In the genomic region with DNA sequence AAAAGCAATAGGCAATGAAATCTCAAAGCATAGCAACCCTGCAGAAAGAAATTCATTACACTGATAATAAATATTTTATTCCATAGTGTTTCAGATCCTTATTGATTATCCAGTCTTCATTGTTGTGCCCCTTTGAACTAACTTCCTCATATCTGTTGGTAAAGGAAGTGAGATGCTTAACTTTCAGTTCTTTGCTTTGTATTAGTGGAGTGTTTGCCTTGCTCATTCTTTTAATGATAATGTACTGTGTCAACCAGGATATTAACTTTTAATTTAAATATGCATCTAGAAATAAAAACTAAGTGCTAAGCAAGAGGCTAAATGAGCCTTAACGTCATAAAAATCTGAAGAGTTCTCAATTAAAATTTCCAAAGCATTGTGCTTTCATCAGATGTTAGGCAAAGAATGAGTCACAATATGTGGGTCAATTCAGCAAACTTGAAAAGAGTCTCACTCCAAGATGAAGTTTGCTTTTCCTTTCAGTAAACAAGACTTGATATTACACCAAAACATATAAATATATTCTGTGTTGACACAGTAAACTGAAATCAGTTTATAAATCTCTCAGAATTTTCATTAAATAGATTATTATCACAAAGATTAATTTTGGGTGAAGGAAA, we compare ENCODE assay signal across 29 cellular contexts.
A peak's percentile ranks its signal among the peaks of the same experiment; 100 is the strongest.
DNase-seq lines count a peak whose midpoint lies in the region; ATAC-seq and TF ChIP-seq lines count a peak whose summit lies in the region.
"Had no signal": no experiment of that assay in that cellular context is flagged by ENCODE, and none has a peak within 500 bp of the region (broad histone marks: within the 10 kb centered on the region; RNA-seq: fewer than 3 reads in every experiment).

No MANE protein-coding gene starts in this region.

- intact Hi-C loops in IMR-90 (cut with micrococcal nuclease), result loop anchor here (5.0 kb wide), 1 partner anchor 147 kb away; no protein-coding TSS in a partner anchor
- intact Hi-C loops in posterior vena cava (cut with DNase I), result no loop called here

- no peak for TF ChIP-seq RAD21 in IMR-90 (IDR thresholded peaks at IDR 0.05; ENCODE audit: low read length)

- H3K36me3 ChIP-seq in IMR-90 (ENCODE audit: control insufficient read depth, insufficient read depth, low read length) (peaks cover 6% of the 10 kb centered on the region), mesenchymal stem cell (ENCODE audit: control insufficient read depth in 1 of 2, insufficient read depth in 2 of 2, low read depth in 1 of 2, low read length in 2 of 2) (peaks cover 2 to 76% of the 10 kb centered on the region in 2 experiments), neuronal stem cell (replicated peaks in 1 of 2; ENCODE audit: control insufficient read depth in 2 of 2, insufficient read depth in 2 of 2, low read length in 2 of 2) (peaks cover 0 to 48% of the 10 kb centered on the region in 2 donors)

- POLR2A ChIA-PET in IMR-90 (lab: Charles Lee; ENCODE audit: unreplicated experiment), result no interaction called here

- H3K18ac ChIP-seq in IMR-90 (ENCODE audit: low read depth, low read length), result no peak overlapping the region
- H3K18ac ChIP-seq in mesenchymal stem cell (ENCODE audit: low read depth in 1 of 2, low read length in 2 of 2), result no peak overlapping the region
- no peak overlapping the region for H3K18ac ChIP-seq in neuronal stem cell (ENCODE audit: low read length)

- H2BK12ac ChIP-seq in mesenchymal stem cell (ENCODE audit: low read length in 2 of 2) (no peak overlapping the region), neuronal stem cell (ENCODE audit: low read length) (no peak overlapping the region)

- no peak overlapping the region for H3K56ac ChIP-seq in IMR-90 (ENCODE audit: extremely low read depth, insufficient read depth, low read length)

- H4K8ac ChIP-seq in IMR-90 (ENCODE audit: low read depth in 2 of 2, low read length in 2 of 2) (no peak overlapping the region), mesenchymal stem cell (ENCODE audit: low read length) (no peak overlapping the region), neuronal stem cell (ENCODE audit: low read depth, low read length) (no peak overlapping the region)

- no peaks in the 10 kb centered on the region for H3K9me1 ChIP-seq in IMR-90 (ENCODE audit: insufficient read depth, low read length)

- H3K79me1 ChIP-seq in IMR-90 (ENCODE audit: low read depth in 1 of 2, low read length in 2 of 2) (no peaks in the 10 kb centered on the region), mesenchymal stem cell (replicated peaks; ENCODE audit: low read length, poor library complexity, severe bottlenecking) (peaks cover 6% of the 10 kb centered on the region), neuronal stem cell (ENCODE audit: low read depth, low read length) (no peaks in the 10 kb centered on the region)

- peak overlapping the region; percentile 49 for H3K27ac Mint-ChIP-seq in chondrocyte (ENCODE audit: unreplicated experiment)
- H3K27ac Mint-ChIP-seq in T-helper 17 cell, result no peak overlapping the region
- H3K27ac Mint-ChIP-seq: activated CD8-positive, alpha-beta T cell treated with anti-CD3 and anti-CD28 coated beads for 36 hours; dendritic cell treated with granulocyte-macrophage colony-stimulating factor and Interleukin-4, amounts not matched to agents 40 ng/mL and 50 ng/mL, for 4 days; immature natural killer cell; natural killer cell treated with Interleukin-12 subunit alpha and Interleukin-12 subunit beta and Interleukin-15 and Interleukin-18, amount 100 ng/mL, for 72 hours; type B pancreatic cell had no signal

- no peak overlapping the region for H3K4me3 Mint-ChIP-seq in chondrocyte (ENCODE audit: unreplicated experiment)
- no peak overlapping the region for H3K4me3 Mint-ChIP-seq in T-helper 17 cell
- H3K4me3 Mint-ChIP-seq: activated CD8-positive, alpha-beta T cell treated with anti-CD3 and anti-CD28 coated beads for 36 hours; dendritic cell treated with granulocyte-macrophage colony-stimulating factor and Interleukin-4, amounts not matched to agents 40 ng/mL and 50 ng/mL, for 4 days; immature natural killer cell; natural killer cell treated with Interleukin-12 subunit alpha and Interleukin-12 subunit beta and Interleukin-15 and Interleukin-18, amount 100 ng/mL, for 72 hours; type B pancreatic cell had no signal

- H3K4me1 Mint-ChIP-seq in chondrocyte (ENCODE audit: low read depth) (peaks cover 51% of the 10 kb centered on the region), T-helper 17 cell (no peaks in the 10 kb centered on the region)

- no peak overlapping the region for H2BK20ac ChIP-seq in IMR-90 (ENCODE audit: low read depth, low read length)

- no peak overlapping the region for H3K14ac ChIP-seq in IMR-90 (replicated peaks; ENCODE audit: low read depth, low read length)
- no peak overlapping the region for H3K14ac ChIP-seq in mesenchymal stem cell (ENCODE audit: low read length in 2 of 2)
- no peak overlapping the region for H3K14ac ChIP-seq in neuronal stem cell (ENCODE audit: low read length)

- no peak for TF ChIP-seq CTCF in IMR-90 (conservative IDR thresholded peaks at IDR 0.05; ENCODE audit: low read depth, low read length)
- TF ChIP-seq CTCF in chondrocyte (IDR thresholded peaks at IDR 0.05), result no peak

- ATAC-seq in IMR-90 (ENCODE audit: low read depth), result 0 out of 2 replicates have a peak, but pooled peaks have one; percentile 19
- ATAC-seq in T-helper 17 cell, result no peak
- ATAC-seq: activated CD8-positive, alpha-beta T cell treated with anti-CD3 and anti-CD28 coated beads for 36 hours; left ventricle myocardium superior; natural killer cell treated with Interleukin-12 subunit alpha and Interleukin-12 subunit beta and Interleukin-15 and Interleukin-18, amount 100 ng/mL, for 72 hours; SK-N-SH treated with all-trans-retinoic acid at 6 μM for 48 hours had no signal

- BruUV-seq in IMR-90 (replicated peaks; lab: Mats Ljungman, UMichigan), result no TSS peak

- H2BK5ac ChIP-seq in IMR-90 (ENCODE audit: low read depth, low read length, poor library complexity, severe bottlenecking) (no peak overlapping the region), mesenchymal stem cell (ENCODE audit: low read depth, low read length, poor library complexity, severe bottlenecking) (no peak overlapping the region), neuronal stem cell (ENCODE audit: low read length) (no peak overlapping the region)

- TF ChIP-seq POLR2A in IMR-90 (IDR thresholded peaks at IDR 0.05; ENCODE audit: low read depth, low read length), result no peak

- H3K27me3 ChIP-seq in IMR-90 (ENCODE audit: control insufficient read depth, insufficient read depth, low read length), result no peaks in the 10 kb centered on the region
- H3K27me3 ChIP-seq in mesenchymal stem cell (ENCODE audit: control insufficient read depth in 1 of 2, insufficient read depth in 1 of 2, low read length in 2 of 2), result no peaks in the 10 kb centered on the region
- no peaks in the 10 kb centered on the region for H3K27me3 ChIP-seq in neuronal stem cell (ENCODE audit: control insufficient read depth in 3 of 3, insufficient read depth in 3 of 3, low read depth in 1 of 3, low read length in 3 of 3)
- H3K27me3 ChIP-seq: BLaER1, cardiac muscle cell, hepatocyte had no signal

- peaks cover 2% of the 10 kb centered on the region for H3K9me3 ChIP-seq in IMR-90 (ENCODE audit: control insufficient read depth, insufficient read depth, low read length)
- H3K9me3 ChIP-seq in mesenchymal stem cell (ENCODE audit: control insufficient read depth, low read length), result peaks cover 3% of the 10 kb centered on the region
- H3K9me3 ChIP-seq in T-helper 17 cell (ENCODE audit: control insufficient read depth, low read length, poor library complexity, severe bottlenecking), result no peaks in the 10 kb centered on the region
- H3K9me3 ChIP-seq in neuronal stem cell (replicated peaks in 1 of 2; ENCODE audit: control insufficient read depth in 2 of 2, insufficient read depth in 1 of 2, low read depth in 1 of 2, low read length in 2 of 2), result peaks cover 0 to 14% of the 10 kb centered on the region in 2 donors

- H4K5ac ChIP-seq in IMR-90 (ENCODE audit: low read depth, low read length), result no peak overlapping the region

- H3K27me3 Mint-ChIP-seq in chondrocyte (ENCODE audit: low read depth) (no peaks in the 10 kb centered on the region), T-helper 17 cell (no peaks in the 10 kb centered on the region)
- H3K27me3 Mint-ChIP-seq: activated CD8-positive, alpha-beta T cell treated with anti-CD3 and anti-CD28 coated beads for 36 hours; dendritic cell treated with granulocyte-macrophage colony-stimulating factor and Interleukin-4, amounts not matched to agents 40 ng/mL and 50 ng/mL, for 4 days; natural killer cell treated with Interleukin-12 subunit alpha and Interleukin-12 subunit beta and Interleukin-15 and Interleukin-18, amount 100 ng/mL, for 72 hours; type B pancreatic cell had no signal

- in situ Hi-C loops in IMR-90 (cut with MboI; ENCODE audit: low sequenced_read_pairs), result no loop called here

- no peak overlapping the region for H2AK5ac ChIP-seq in IMR-90 (ENCODE audit: low read depth, low read length)
- no peak overlapping the region for H2AK5ac ChIP-seq in mesenchymal stem cell (ENCODE audit: low read length, severe bottlenecking)
- H2AK5ac ChIP-seq in neuronal stem cell (ENCODE audit: low read depth, low read length), result no peak overlapping the region

- H2BK120ac ChIP-seq in IMR-90 (ENCODE audit: low read depth, low read length) (no peak overlapping the region), mesenchymal stem cell (ENCODE audit: low read depth, low read length) (no peak overlapping the region), neuronal stem cell (ENCODE audit: low read depth, low read length) (no peak overlapping the region)

- H3K36me3 Mint-ChIP-seq in chondrocyte (ENCODE audit: low read depth), result peaks cover 21% of the 10 kb centered on the region
- peaks cover 2% of the 10 kb centered on the region for H3K36me3 Mint-ChIP-seq in T-helper 17 cell (ENCODE audit: low read depth)

- no peak overlapping the region for H3K4ac ChIP-seq in IMR-90 (ENCODE audit: low read depth, low read length)
- no peak overlapping the region for H3K4ac ChIP-seq in mesenchymal stem cell (ENCODE audit: low read depth in 1 of 2, low read length in 2 of 2)
- H3K4ac ChIP-seq in neuronal stem cell (ENCODE audit: low read length), result no peak overlapping the region

- H3K4me2 ChIP-seq in IMR-90 (ENCODE audit: low read depth, low read length) (no peak overlapping the region), mesenchymal stem cell (ENCODE audit: low read length, poor library complexity, severe bottlenecking) (no peak overlapping the region), neuronal stem cell (ENCODE audit: insufficient read depth, low read length, poor library complexity, severe bottlenecking) (no peak overlapping the region)
- H3K4me2 ChIP-seq: BLaER1, hepatocyte, KMS-11 had no signal

- H3K4me3 ChIP-seq in IMR-90 (ENCODE audit: insufficient read depth, low read depth, low read length) (no peak overlapping the region), mesenchymal stem cell (ENCODE audit: insufficient read depth in 1 of 2, low read depth in 1 of 2, low read length in 2 of 2) (no peak overlapping the region), neuronal stem cell (ENCODE audit: low read length in 2 of 2) (no peak overlapping the region)
- H3K4me3 ChIP-seq: BLaER1, cardiac muscle cell, hepatocyte had no signal

- dilution Hi-C loops in IMR-90 (cut with HindIII; ENCODE audit: low sequenced_read_pairs, unreplicated experiment), result no loop called here

- H2BK15ac ChIP-seq in IMR-90 (ENCODE audit: low read depth, low read length) (no peak overlapping the region), mesenchymal stem cell (ENCODE audit: low read depth, poor library complexity, severe bottlenecking) (no peak overlapping the region), neuronal stem cell (ENCODE audit: low read length) (no peak overlapping the region)

- no peak overlapping the region for H2AFZ ChIP-seq in IMR-90 (replicated peaks; ENCODE audit: low read length, poor library complexity)
- no peak overlapping the region for H2AFZ ChIP-seq in mesenchymal stem cell (ENCODE audit: low read depth, low read length)
- H2AFZ ChIP-seq in neuronal stem cell (ENCODE audit: low read length), result no peak overlapping the region
- H2AFZ ChIP-seq: hepatocyte, parathyroid adenoma had no signal

- no peak overlapping the region for H3K23ac ChIP-seq in IMR-90 (ENCODE audit: low read depth, low read length)
- H3K23ac ChIP-seq in mesenchymal stem cell (ENCODE audit: low read length in 2 of 2), result no peak overlapping the region
- no peak overlapping the region for H3K23ac ChIP-seq in neuronal stem cell (ENCODE audit: low read depth, low read length, poor library complexity)

- no peaks in the 10 kb centered on the region; the same call in 1 of the 2 replicates for H4K20me1 ChIP-seq in IMR-90 (ENCODE audit: insufficient read depth, low read length)
- H4K20me1 ChIP-seq: BLaER1 had no signal

- H4K91ac ChIP-seq in IMR-90 (ENCODE audit: insufficient read depth, low read depth, low read length), result no peak overlapping the region
- H4K91ac ChIP-seq in mesenchymal stem cell (ENCODE audit: low read length), result no peak overlapping the region
- no peak overlapping the region for H4K91ac ChIP-seq in neuronal stem cell (ENCODE audit: low read depth, low read length, poor library complexity)

- no peak overlapping the region for H2AK9ac ChIP-seq in IMR-90 (replicated peaks; ENCODE audit: low read depth, low read length, poor library complexity)

- H3K4me1 ChIP-seq in IMR-90 (ENCODE audit: control insufficient read depth, insufficient read depth, low read length) (peaks cover 2% of the 10 kb centered on the region), mesenchymal stem cell (ENCODE audit: control insufficient read depth, insufficient read depth, low read depth, low read length) (no peaks in the 10 kb centered on the region), neuronal stem cell (ENCODE audit: control insufficient read depth in 2 of 2, insufficient read depth in 1 of 2, low read depth in 1 of 2, low read length in 2 of 2) (no peaks in the 10 kb centered on the region)
- H3K4me1 ChIP-seq: BLaER1 had no signal

- WGBS in IMR-90 (ENCODE audit: extremely low coverage in 2 of 2, insufficient read length in 1 of 2), 2 experiments, result no CpG with 5 or more reads among the region's 1 CpG
- WGBS in mesenchymal stem cell, result 100% methylated on average over 1 of the region's 1 CpG
- no CpG with 5 or more reads among the region's 1 CpG for WGBS in neuronal stem cell (ENCODE audit: extremely low coverage in 2 of 2, insufficient read length in 2 of 2, insufficient replicate concordance in 1 of 2), 2 donors

- peaks cover 15% of the 10 kb centered on the region for H3K9me3 Mint-ChIP-seq in chondrocyte (ENCODE audit: low read depth)
- H3K9me3 Mint-ChIP-seq: activated CD8-positive, alpha-beta T cell treated with anti-CD3 and anti-CD28 coated beads for 36 hours; immature natural killer cell; natural killer cell treated with Interleukin-12 subunit alpha and Interleukin-12 subunit beta and Interleukin-15 and Interleukin-18, amount 100 ng/mL, for 72 hours had no signal

- DNase-seq in NCI-H510A treated with DMSO at 0.1 percent for 48 hours (lab: John Stamatoyannopoulos, UW) (peak; percentile 27), NCI-H510A (lab: John Stamatoyannopoulos, UW) (no peak), IMR-90 (peak; percentile 25), chondrocyte (ENCODE audit: low spot score) (no peak), mesenchymal stem cell (peak; percentile 39), T-helper 17 cell (no peak), neuronal stem cell (ENCODE audit: low spot score) (no peak), posterior vena cava (ENCODE audit: low spot score) (no peak)
- DNase-seq: activated CD4-positive, CD25-positive, alpha-beta regulatory T cell; activated CD8-positive, alpha-beta T cell treated with anti-CD3 and anti-CD28 coated beads for 36 hours; amniotic stem cell; foreskin melanocyte; H7; immature natural killer cell; left ventricle myocardium superior; NCI-H1092 treated with DMSO at 0.1 percent for 48 hours; NCI-H1930; NCI-H446 treated with DMSO at 0.1 percent for 48 hours; T-helper 9 cell had no signal

- CTCF ChIA-PET in IMR-90 (lab: Yijun Ruan, JAX), result no interaction called here

- no peak overlapping the region for H3K9ac ChIP-seq in IMR-90 (ENCODE audit: low read depth, low read length)
- H3K9ac ChIP-seq in mesenchymal stem cell (ENCODE audit: low read length), result no peak overlapping the region
- H3K9ac ChIP-seq in neuronal stem cell (ENCODE audit: low read depth, low read length, poor library complexity), result no peak overlapping the region
- H3K9ac ChIP-seq: BLaER1, KMS-11, parathyroid adenoma had no signal

- no peak overlapping the region for H3K27ac ChIP-seq in IMR-90 (ENCODE audit: insufficient read depth, low read length)
- H3K27ac ChIP-seq in mesenchymal stem cell (ENCODE audit: low read length, poor library complexity, severe bottlenecking), result no peak overlapping the region
- no peak overlapping the region for H3K27ac ChIP-seq in neuronal stem cell (replicated peaks; ENCODE audit: low read length)
- H3K27ac ChIP-seq: BLaER1, cardiac muscle cell, hepatocyte, KMS-11, parathyroid adenoma, RWPE1 had no signal

Comparison
In these comparisons a context has a peak if more than half of its experiments do, and no peak if none do; other contexts are left out.
1. DNase-seq: peak in NCI-H510A treated with DMSO at 0.1 percent for 48 hours (single experiment), IMR-90 (single experiment) and mesenchymal stem cell (single experiment); none in NCI-H510A (single experiment), chondrocyte (single experiment), T-helper 17 cell (0 of 3), neuronal stem cell (single experiment) and posterior vena cava (single experiment).